Comparison of ENCODE assay signal across 8 cellular contexts in genomic region chr13:48500652-48501197, GRCh38. TPM values are rescaled to one million over a fixed set of nuclear protein-coding genes. Genes with fewer than 3 reads are reported as not detected.
DNase-seq lines count a peak whose midpoint lies in the region; ATAC-seq and TF ChIP-seq lines count a peak whose summit lies in the region.

No MANE protein-coding gene starts in this region.

- DNase-seq in GM04504 (ENCODE audit: low read depth): peak; percentile 74
- peak; percentile 32 for DNase-seq in glomerular visceral epithelial cell (ENCODE audit: extremely low spot score)
- DNase-seq in upper lobe of right lung: no peak
- DNase-seq in DMS 273 treated with DMSO at 0.1 percent for 48 hours (lab: John Stamatoyannopoulos, UW): no peak
- no peak for DNase-seq in stimulated activated CD4-positive, alpha-beta T cell treated with anti-CD3 and anti-CD28 coated beads, Interleukin-2, amount 100 ng/mL, for 48 hours

- H3K4me1 ChIP-seq in upper lobe of right lung: peaks cover 26% of the 10 kb centered on the region

- intact Hi-C loops in upper lobe of right lung (cut with DNase I): no loop called here

- no peaks in the 10 kb centered on the region for H3K36me3 ChIP-seq in upper lobe of right lung

- H3K27me3 ChIP-seq in upper lobe of right lung: no peaks in the 10 kb centered on the region

- peak; percentile 29 for ATAC-seq in HG02623 (IDR thresholded peaks at IDR 0.05; ENCODE audit: unreplicated experiment)
- peak; percentile 86 for ATAC-seq in SK-N-SH treated with all-trans-retinoic acid at 6 μM for 48 hours
- peak; percentile 94 for ATAC-seq in upper lobe of right lung
- no peak for ATAC-seq in HG03457 (IDR thresholded peaks at IDR 0.05; ENCODE audit: unreplicated experiment)

- H3K4me3 ChIP-seq in upper lobe of right lung: no peak overlapping the region

- H3K9me3 ChIP-seq in upper lobe of right lung: no peaks in the 10 kb centered on the region

- H3K27ac ChIP-seq in upper lobe of right lung: no peak overlapping the region

- no peak for TF ChIP-seq CTCF in upper lobe of right lung (IDR thresholded peaks at IDR 0.05)

TF ChIP-seq in SK-N-SH treated with all-trans-retinoic acid at 6 μM for 48 hours, 23 proteins besides CTCF, POLR2A, EP300 and RAD21:
- no peak for TF ChIP-seq ARNTL (CRISPR knock-in tag; IDR thresholded peaks at IDR 0.05; ENCODE audit: borderline replicate concordance, low read depth)
- TF ChIP-seq CSDC2 (CRISPR knock-in tag; IDR thresholded peaks at IDR 0.05): no peak
- no peak for TF ChIP-seq ZNF565 (CRISPR knock-in tag; conservative IDR thresholded peaks at IDR 0.05; ENCODE audit: low read depth)
- no peak for TF ChIP-seq ZFP30 (CRISPR knock-in tag; IDR thresholded peaks at IDR 0.05)

RNA-seq across cellular contexts. Expression of gene RCBTB2, which starts 32.2 kb away (rescaled TPM):
- total RNA-seq in upper lobe of right lung: 18.4 TPM

Comparison
In these comparisons a context has a peak if more than half of its experiments do, and no peak if none do; other contexts are left out.
1. DNase-seq: peak in GM04504 (single experiment) and glomerular visceral epithelial cell (single experiment); none in upper lobe of right lung (single experiment), DMS 273 treated with DMSO at 0.1 percent for 48 hours (single experiment) and stimulated activated CD4-positive, alpha-beta T cell treated with anti-CD3 and anti-CD28 coated beads, Interleukin-2, amount 100 ng/mL, for 48 hours (0 of 2).